Comparison of ENCODE assay signal across 8 cellular contexts in genomic region chr15:51192560-51193280, GRCh38.
A peak's percentile ranks its signal among the peaks of the same experiment; 100 is the strongest.
DNase-seq lines count a peak whose midpoint lies in the region; ATAC-seq and TF ChIP-seq lines count a peak whose summit lies in the region.

No MANE protein-coding gene starts in this region.

- peaks cover 9% of the 10 kb centered on the region for H3K27me3 Mint-ChIP-seq in neural progenitor cell (ENCODE audit: insufficient read depth, low read depth)
- H3K27me3 Mint-ChIP-seq in stimulated activated naive CD8-positive, alpha-beta T cell treated with anti-CD3 and anti-CD28 coated beads, Interleukin-15, amount 100 ng/mL, for 72 hours: peaks cover 49% of the 10 kb centered on the region

- ATAC-seq in stimulated activated naive CD8-positive, alpha-beta T cell treated with anti-CD3 and anti-CD28 coated beads, Interleukin-15, amount 100 ng/mL, for 72 hours: peak; percentile 74

- H3K4me3 ChIP-seq in Peyer's patch (no peak overlapping the region), fibroblast of pulmonary artery (replicated peaks; ENCODE audit: low read depth, low read length) (no peak overlapping the region), neural progenitor cell (no peak overlapping the region)

- H3K36me3 ChIP-seq in Peyer's patch (no peaks in the 10 kb centered on the region), neural progenitor cell (no peaks in the 10 kb centered on the region)

- no peak overlapping the region for H3K27ac ChIP-seq in Peyer's patch
- no peak overlapping the region for H3K27ac ChIP-seq in neural progenitor cell

- TF ChIP-seq POLR2A in Peyer's patch (IDR thresholded peaks at IDR 0.05): no peak

- in situ Hi-C loops in KBM-7 (cut with MboI; ENCODE audit: low pct_unique_long_range_greater_than_20kb, low sequenced_read_pairs): no loop called here

- H2AFZ ChIP-seq in neural progenitor cell (replicated peaks): no peak overlapping the region

- H3K27me3 ChIP-seq in Peyer's patch (no peaks in the 10 kb centered on the region), neural progenitor cell (no peaks in the 10 kb centered on the region)

- H3K4me1 ChIP-seq in Peyer's patch: no peaks in the 10 kb centered on the region
- no peaks in the 10 kb centered on the region for H3K4me1 ChIP-seq in neural progenitor cell

- peak; percentile 38 to 88 (median 76) for TF ChIP-seq CTCF in Peyer's patch (IDR thresholded peaks at IDR 0.05)
- TF ChIP-seq CTCF in fibroblast of pulmonary artery (IDR thresholded peaks at IDR 0.05; ENCODE audit: low read length, missing control alignments): peak; percentile 91
- peak; percentile 95 for TF ChIP-seq CTCF in neural progenitor cell (IDR thresholded peaks at IDR 0.05)

- no peaks in the 10 kb centered on the region for H4K20me1 ChIP-seq in neural progenitor cell (ENCODE audit: low read depth)

- H3F3A ChIP-seq in neural progenitor cell (ENCODE audit: low read depth): no peaks in the 10 kb centered on the region

- H3K79me2 ChIP-seq in neural progenitor cell (ENCODE audit: low read depth): no peaks in the 10 kb centered on the region

- H3K9ac ChIP-seq in neural progenitor cell: no peak overlapping the region

- DNase-seq in NCI-H1436 (lab: John Stamatoyannopoulos, UW) (peak; percentile 67), NCI-H1436 treated with DMSO at 0.1 percent for 48 hours (lab: John Stamatoyannopoulos, UW) (no peak), KBM-7 (peak; percentile 85), Peyer's patch (peak; percentile 71 to 93 (median 89)), fibroblast of pulmonary artery (ENCODE audit: low read depth) (peak; percentile 92), neural progenitor cell (ENCODE audit: low spot score) (peak; percentile 88)
- peak; percentile 89 to 90 for DNase-seq in activated T-cell treated with anti-CD3 and anti-CD28 coated beads, Interleukin-2, amount 50 U/mL, for 48 hours
- DNase-seq in stimulated activated naive CD8-positive, alpha-beta T cell treated with anti-CD3 and anti-CD28 coated beads, Interleukin-15, amount 100 ng/mL, for 72 hours: peak; percentile 71 to 78

- no peaks in the 10 kb centered on the region for H3K36me3 Mint-ChIP-seq in neural progenitor cell

- H3K9me3 Mint-ChIP-seq in neural progenitor cell: no peaks in the 10 kb centered on the region
- H3K9me3 Mint-ChIP-seq in stimulated activated naive CD8-positive, alpha-beta T cell treated with anti-CD3 and anti-CD28 coated beads, Interleukin-15, amount 100 ng/mL, for 72 hours: no peaks in the 10 kb centered on the region

- no peaks in the 10 kb centered on the region for H3K4me1 Mint-ChIP-seq in neural progenitor cell
- peaks cover 7% of the 10 kb centered on the region for H3K4me1 Mint-ChIP-seq in stimulated activated naive CD8-positive, alpha-beta T cell treated with anti-CD3 and anti-CD28 coated beads, Interleukin-15, amount 100 ng/mL, for 72 hours

- H3K4me3 Mint-ChIP-seq in neural progenitor cell: no peak overlapping the region
- no peak overlapping the region for H3K4me3 Mint-ChIP-seq in stimulated activated naive CD8-positive, alpha-beta T cell treated with anti-CD3 and anti-CD28 coated beads, Interleukin-15, amount 100 ng/mL, for 72 hours

- H3K9me3 ChIP-seq in Peyer's patch (no peaks in the 10 kb centered on the region), neural progenitor cell (ENCODE audit: low read depth) (no peaks in the 10 kb centered on the region)

- no peak overlapping the region for H3K4me2 ChIP-seq in neural progenitor cell

- no peak overlapping the region for H3K27ac Mint-ChIP-seq in neural progenitor cell
- H3K27ac Mint-ChIP-seq in stimulated activated naive CD8-positive, alpha-beta T cell treated with anti-CD3 and anti-CD28 coated beads, Interleukin-15, amount 100 ng/mL, for 72 hours: no peak overlapping the region
